1 cellular context compared by ENCODE assay signal in genomic region chr2:183543222-183543621, GRCh38.
TF ChIP-seq lines count a peak whose summit lies in the region.

No MANE protein-coding gene starts in this region.

TF ChIP-seq in GM23338, 12 proteins besides CTCF, POLR2A, EP300 and RAD21 (continued from another document):
- TF ChIP-seq, protein P1, sequence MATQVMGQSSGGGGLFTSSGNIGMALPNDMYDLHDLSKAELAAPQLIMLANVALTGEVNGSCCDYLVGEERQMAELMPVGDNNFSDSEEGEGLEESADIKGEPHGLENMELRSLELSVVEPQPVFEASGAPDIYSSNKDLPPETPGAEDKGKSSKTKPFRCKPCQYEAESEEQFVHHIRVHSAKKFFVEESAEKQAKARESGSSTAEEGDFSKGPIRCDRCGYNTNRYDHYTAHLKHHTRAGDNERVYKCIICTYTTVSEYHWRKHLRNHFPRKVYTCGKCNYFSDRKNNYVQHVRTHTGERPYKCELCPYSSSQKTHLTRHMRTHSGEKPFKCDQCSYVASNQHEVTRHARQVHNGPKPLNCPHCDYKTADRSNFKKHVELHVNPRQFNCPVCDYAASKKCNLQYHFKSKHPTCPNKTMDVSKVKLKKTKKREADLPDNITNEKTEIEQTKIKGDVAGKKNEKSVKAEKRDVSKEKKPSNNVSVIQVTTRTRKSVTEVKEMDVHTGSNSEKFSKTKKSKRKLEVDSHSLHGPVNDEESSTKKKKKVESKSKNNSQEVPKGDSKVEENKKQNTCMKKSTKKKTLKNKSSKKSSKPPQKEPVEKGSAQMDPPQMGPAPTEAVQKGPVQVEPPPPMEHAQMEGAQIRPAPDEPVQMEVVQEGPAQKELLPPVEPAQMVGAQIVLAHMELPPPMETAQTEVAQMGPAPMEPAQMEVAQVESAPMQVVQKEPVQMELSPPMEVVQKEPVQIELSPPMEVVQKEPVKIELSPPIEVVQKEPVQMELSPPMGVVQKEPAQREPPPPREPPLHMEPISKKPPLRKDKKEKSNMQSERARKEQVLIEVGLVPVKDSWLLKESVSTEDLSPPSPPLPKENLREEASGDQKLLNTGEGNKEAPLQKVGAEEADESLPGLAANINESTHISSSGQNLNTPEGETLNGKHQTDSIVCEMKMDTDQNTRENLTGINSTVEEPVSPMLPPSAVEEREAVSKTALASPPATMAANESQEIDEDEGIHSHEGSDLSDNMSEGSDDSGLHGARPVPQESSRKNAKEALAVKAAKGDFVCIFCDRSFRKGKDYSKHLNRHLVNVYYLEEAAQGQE (IDR thresholded peaks at IDR 0.05; ENCODE audit: unreplicated experiment), result no peak
- TF ChIP-seq CREB1 (CRISPR knock-in tag; IDR thresholded peaks at IDR 0.05; ENCODE audit: low read depth), result no peak
- no peak for TF ChIP-seq EZH2phosphoT487 (IDR thresholded peaks at IDR 0.05; ENCODE audit: unreplicated experiment)
- TF ChIP-seq, protein P2, sequence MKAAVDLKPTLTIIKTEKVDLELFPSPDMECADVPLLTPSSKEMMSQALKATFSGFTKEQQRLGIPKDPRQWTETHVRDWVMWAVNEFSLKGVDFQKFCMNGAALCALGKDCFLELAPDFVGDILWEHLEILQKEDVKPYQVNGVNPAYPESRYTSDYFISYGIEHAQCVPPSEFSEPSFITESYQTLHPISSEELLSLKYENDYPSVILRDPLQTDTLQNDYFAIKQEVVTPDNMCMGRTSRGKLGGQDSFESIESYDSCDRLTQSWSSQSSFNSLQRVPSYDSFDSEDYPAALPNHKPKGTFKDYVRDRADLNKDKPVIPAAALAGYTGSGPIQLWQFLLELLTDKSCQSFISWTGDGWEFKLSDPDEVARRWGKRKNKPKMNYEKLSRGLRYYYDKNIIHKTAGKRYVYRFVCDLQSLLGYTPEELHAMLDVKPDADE (IDR thresholded peaks at IDR 0.05), result no peak
- TF ChIP-seq STAT1 (IDR thresholded peaks at IDR 0.05; ENCODE audit: unreplicated experiment), result no peak
